In the genomic region with DNA sequence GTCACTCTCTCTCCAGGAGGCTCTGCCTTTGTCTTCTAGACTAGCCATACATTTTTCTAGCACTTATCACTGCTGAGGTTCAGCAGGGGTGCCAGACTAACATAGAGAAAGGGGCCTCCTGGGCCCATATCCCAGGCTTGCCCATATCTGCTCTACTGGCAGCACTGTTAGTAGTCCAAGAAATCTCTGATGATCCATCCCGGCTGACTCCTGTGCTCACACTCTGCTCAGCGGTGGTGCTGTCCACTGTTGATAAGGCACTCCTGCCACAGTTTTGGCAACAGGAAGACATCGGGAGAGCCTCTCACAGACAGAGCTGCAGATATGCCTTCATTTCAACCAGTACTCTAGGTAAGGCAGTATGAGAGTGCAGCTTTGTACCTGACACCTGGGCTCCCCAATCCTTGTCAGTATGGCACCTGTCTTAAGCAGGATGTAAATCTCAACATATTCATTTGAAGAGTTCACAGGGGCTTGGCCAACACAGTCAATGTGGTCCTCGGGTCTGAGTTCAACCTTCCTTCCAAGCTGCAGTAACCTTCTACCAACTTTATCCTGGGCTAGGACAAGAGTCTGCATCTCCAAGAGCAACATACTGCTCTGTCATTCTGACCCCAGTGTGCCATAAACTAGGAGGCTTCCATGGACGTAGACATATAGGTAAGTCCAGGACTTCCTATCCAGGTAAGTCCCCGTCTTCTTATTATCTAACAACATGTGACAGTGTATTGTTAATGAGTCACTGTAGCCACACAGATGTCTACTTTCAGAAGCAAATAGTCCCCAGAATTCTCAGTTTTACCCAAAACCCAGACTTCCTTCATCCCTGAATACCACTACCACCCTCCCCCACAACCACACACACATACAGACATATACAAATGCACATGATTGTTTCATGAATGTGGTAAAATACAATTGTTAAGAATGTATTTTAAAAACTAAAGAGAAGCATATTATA, we compare ENCODE assay signal across 8 cellular contexts. TPM values are rescaled to one million over a fixed set of nuclear protein-coding genes. Genes with fewer than 3 reads are reported as not detected.
A peak's percentile ranks its signal among the peaks of the same experiment; 100 is the strongest.
DNase-seq lines count a peak whose midpoint lies in the region; ATAC-seq lines count a peak whose summit lies in the region.

No MANE protein-coding gene starts in this region.

- ATAC-seq in GM18520 (IDR thresholded peaks at IDR 0.05; ENCODE audit: unreplicated experiment) (peak; percentile 72), HG02588 (IDR thresholded peaks at IDR 0.05; ENCODE audit: unreplicated experiment) (peak; percentile 76)

- H3K4me3 Mint-ChIP-seq in immature natural killer cell, result peak overlapping the region in 2 of 5 donors; percentile 40 to 50

- peaks cover 4 to 24% (median 17%) of the 10 kb centered on the region in 3 donors for H3K36me3 Mint-ChIP-seq in immature natural killer cell

- H3K9me3 Mint-ChIP-seq in immature natural killer cell, result no peaks in the 10 kb centered on the region

- DNase-seq in OCI-M1 (lab: John Stamatoyannopoulos, UW), result peak; percentile 59
- DNase-seq in immature natural killer cell, result no peak
- DNase-seq in GDM1 (lab: John Stamatoyannopoulos, UW), result no peak
- DNase-seq in NCI-H2029 treated with DMSO at 0.1 percent for 48 hours (lab: John Stamatoyannopoulos, UW), result no peak
- no peak for DNase-seq in dedifferentiated amniotic fluid mesenchymal stem cell (ENCODE audit: extremely low spot score)
- no peak for DNase-seq in NCI-H2107 (lab: John Stamatoyannopoulos, UW)

- H3K4me1 Mint-ChIP-seq in immature natural killer cell, result peaks cover 66 to 78% of the 10 kb centered on the region in 2 donors

- peak overlapping the region in 4 of 6 donors; percentile 5 to 56 (median 38) for H3K27ac Mint-ChIP-seq in immature natural killer cell

- peaks cover 0 to 1% (median 0%) of the 10 kb centered on the region in 3 donors for H3K27me3 Mint-ChIP-seq in immature natural killer cell (ENCODE audit: low read depth in 3 of 3)

RNA-seq across cellular contexts. Expression of gene KLF7, which starts 16.2 kb away (rescaled TPM):
- polyA plus RNA-seq in immature natural killer cell, result 10 to 100 TPM in 1 of 3 donors, 1 to 10 TPM in 2; 3.5 to 10.2 (median 6.7) TPM
